ENCODE assay signal across 8 cellular contexts in genomic region chr9:96655198-96655851, GRCh38.
DNase-seq lines count a peak whose midpoint lies in the region; TF ChIP-seq lines count a peak whose summit lies in the region.

PRXL2C (minus strand) TSS chr9:96655317; CDS start chr9:96655281, 36 bp downstream.

- DNase-seq in GM03348 (ENCODE audit: low spot score) (peak; percentile 89), GOT3 (lab: John Stamatoyannopoulos, UW) (peak; percentile 10), NCI-H1092 treated with DMSO at 0.1 percent for 48 hours (lab: John Stamatoyannopoulos, UW) (peak; percentile 40), cardiac fibroblast (ENCODE audit: low read depth in 2 of 2) (peak; percentile 65 to 85), islet precursor cell (peak; percentile 87), cortex of kidney (lab: John Stamatoyannopoulos, UW) (no peak)
- peak; percentile 59 to 74 (median 65) for DNase-seq in activated CD4-positive, CD25-positive, alpha-beta regulatory T cell (lab: John Stamatoyannopoulos, UW)
- peak; percentile 83 for DNase-seq in stimulated activated CD4-positive, alpha-beta T cell treated with anti-CD3 and anti-CD28 coated beads, Interleukin-12 subunit alpha, Interleukin-12 subunit beta, amount 100 ng/mL, for 4 hours

- no peak for TF ChIP-seq CTCF in cardiac fibroblast (IDR thresholded peaks at IDR 0.05; ENCODE audit: low read depth, low read length)

- peak within 1 kb of the TSS; percentile 67 to 71 for H3K4me3 ChIP-seq in cardiac fibroblast (replicated peaks in 1 of 2; ENCODE audit: low read depth in 2 of 2, low read length in 2 of 2)
